24 cellular contexts compared by ENCODE assay signal in genomic region chr14:101991336-101991735, GRCh38. TPM values are rescaled to one million over a fixed set of nuclear protein-coding genes. Genes with fewer than 3 reads are reported as not detected.
A peak's percentile ranks its signal among the peaks of the same experiment; 100 is the strongest.
DNase-seq lines count a peak whose midpoint lies in the region; ATAC-seq and TF ChIP-seq lines count a peak whose summit lies in the region.
"Had no signal": no experiment of that assay in that cellular context is flagged by ENCODE, and none has a peak within 500 bp of the region (broad histone marks: within the 10 kb centered on the region; RNA-seq: fewer than 3 reads in every experiment).

No MANE protein-coding gene starts in this region.

- H3K9ac ChIP-seq in BLaER1 treated with 17β-estradiol and CSF1 and Interleukin-3, amounts not matched to agents 10 nM and 100 nM = peak overlapping the region in 4 of 11 experiments; percentile 16 to 34 (median 26); a peak in 3 of 22 replicates

- H3K4me1 Mint-ChIP-seq in HFFc6 (ENCODE audit: low read depth) = peaks cover 9% of the 10 kb centered on the region; the same call in 1 of the 2 replicates
- H3K4me1 Mint-ChIP-seq: brain, neural crest cell had no signal

- no peaks in the 10 kb centered on the region for H3K9me3 ChIP-seq in BLaER1 treated with 17β-estradiol and CSF1 and Interleukin-3, amounts not matched to agents 10 nM and 100 nM (replicated peaks in 1 of 11)
- H3K9me3 ChIP-seq: heart left ventricle, right lobe of liver, SJCRH30, transverse colon had no signal

- peaks cover 56 to 86% (median 80%) of the 10 kb centered on the region in 11 experiments for H4K20me1 ChIP-seq in BLaER1 treated with 17β-estradiol and CSF1 and Interleukin-3, amounts not matched to agents 10 nM and 100 nM

- H3K4me1 ChIP-seq in BLaER1 treated with 17β-estradiol and CSF1 and Interleukin-3, amounts not matched to agents 10 nM and 100 nM = peaks cover 12 to 34% (median 26%) of the 10 kb centered on the region in 10 experiments
- H3K4me1 ChIP-seq: right lobe of liver, SJCRH30, transverse colon had no signal

- peaks cover 97 to 100% (median 100%) of the 10 kb centered on the region in 11 experiments for H3K36me3 ChIP-seq in BLaER1 treated with 17β-estradiol and CSF1 and Interleukin-3, amounts not matched to agents 10 nM and 100 nM

- H3K4me3 Mint-ChIP-seq in HFFc6 = no peak overlapping the region
- H3K4me3 Mint-ChIP-seq: brain; CD4-positive, CD25-positive, alpha-beta regulatory T cell; neural crest cell; T-cell had no signal

- DNase-seq in GM10266 (ENCODE audit: extremely low spot score) = peak; percentile 45
- DNase-seq in RWPE1 (ENCODE audit: low spot score) = no peak
- no peak for DNase-seq in NCI-H1417 treated with DMSO at 0.1 percent for 48 hours (lab: John Stamatoyannopoulos, UW)
- no peak for DNase-seq in HFFc6
- no peak for DNase-seq in glomerular visceral epithelial cell (ENCODE audit: extremely low spot score)
- DNase-seq: activated effector memory CD4-positive, alpha-beta T cell treated with anti-CD3 and anti-CD28 coated beads, Interleukin-2, amount 50 U/mL, for 16 hours; EL; heart left ventricle; KG1; left cardiac atrium; NCI-H1436 treated with DMSO at 0.1 percent for 48 hours; NCI-H2107; NCI-H510A; PC-9; right lobe of liver; SJCRH30; T-cell; transverse colon had no signal

- ATAC-seq in GM21529 (IDR thresholded peaks at IDR 0.05; ENCODE audit: unreplicated experiment) = peak; percentile 40
- ATAC-seq: HCT116, heart left ventricle, left cardiac atrium, right lobe of liver, T-cell had no signal

- CTCF ChIA-PET in RWPE1 (lab: Yijun Ruan, JAX) = interaction anchor here (0.6 kb wide), 1 partner anchor 21 kb away, joined by 3 read pairs; no protein-coding TSS in a partner anchor

- peak overlapping the region in 2 of 11 experiments; percentile 12 to 50; a peak in 3 of 22 replicates for H3K27ac ChIP-seq in BLaER1 treated with 17β-estradiol and CSF1 and Interleukin-3, amounts not matched to agents 10 nM and 100 nM
- peak overlapping the region; percentile 42 for H3K27ac ChIP-seq in RWPE1
- H3K27ac ChIP-seq: heart left ventricle, PC-9, right lobe of liver, SJCRH30, transverse colon had no signal

- H3K9me3 Mint-ChIP-seq in HFFc6 = no peaks in the 10 kb centered on the region
- H3K9me3 Mint-ChIP-seq: brain; CD4-positive, CD25-positive, alpha-beta regulatory T cell; neural crest cell; T-cell had no signal

- no peak overlapping the region for H3K27ac Mint-ChIP-seq in HFFc6
- H3K27ac Mint-ChIP-seq: T-cell had no signal

- H3K4me3 ChIP-seq in BLaER1 treated with 17β-estradiol and CSF1 and Interleukin-3, amounts not matched to agents 10 nM and 100 nM = no peak overlapping the region
- H3K4me3 ChIP-seq: heart left ventricle, PC-9, right lobe of liver, SJCRH30, transverse colon had no signal

- TF ChIP-seq CTCF in GM10266 (IDR thresholded peaks at IDR 0.05; ENCODE audit: control insufficient read depth, insufficient read depth, low read depth, missing control alignments) = no peak
- TF ChIP-seq CTCF in RWPE1 (conservative IDR thresholded peaks at IDR 0.05; ENCODE audit: low read depth) = no peak
- TF ChIP-seq CTCF in HFFc6 (IDR thresholded peaks at IDR 0.05) = no peak

- no peaks in the 10 kb centered on the region; the same call in 1 of the 2 replicates for H3K27me3 Mint-ChIP-seq in HFFc6 (ENCODE audit: insufficient read depth)
- H3K27me3 Mint-ChIP-seq: brain; CD4-positive, CD25-positive, alpha-beta regulatory T cell; T-cell had no signal

- H3K36me3 Mint-ChIP-seq in HFFc6 (ENCODE audit: low read depth) = peaks cover 69% of the 10 kb centered on the region

- no peaks in the 10 kb centered on the region for H3K27me3 ChIP-seq in BLaER1 treated with 17β-estradiol and CSF1 and Interleukin-3, amounts not matched to agents 10 nM and 100 nM
- H3K27me3 ChIP-seq: heart left ventricle, right lobe of liver, SJCRH30, transverse colon had no signal

- POLR2A ChIA-PET in RWPE1 (lab: Yijun Ruan, JAX; ENCODE audit: low non-redundant PET) = no interaction called here

- peak overlapping the region in 8 of 11 experiments; percentile 7 to 69 (median 60); a peak in 13 of 22 replicates for H3K4me2 ChIP-seq in BLaER1 treated with 17β-estradiol and CSF1 and Interleukin-3, amounts not matched to agents 10 nM and 100 nM
- H3K4me2 ChIP-seq: PC-9 had no signal

RNA-seq across cellular contexts. Expression of gene DYNC1H1, which starts 27.0 kb away (rescaled TPM):
- 100 to 1,000 TPM; 364 to 643 (median 408) TPM for total RNA-seq in HFFc6 (2021; fragmentation: NEBNext Ultra II Directional; extraction: Animal tissue kit (Norgen Biotek cat#: 25700))
